8 cellular contexts compared by ENCODE assay signal in the genomic region with DNA sequence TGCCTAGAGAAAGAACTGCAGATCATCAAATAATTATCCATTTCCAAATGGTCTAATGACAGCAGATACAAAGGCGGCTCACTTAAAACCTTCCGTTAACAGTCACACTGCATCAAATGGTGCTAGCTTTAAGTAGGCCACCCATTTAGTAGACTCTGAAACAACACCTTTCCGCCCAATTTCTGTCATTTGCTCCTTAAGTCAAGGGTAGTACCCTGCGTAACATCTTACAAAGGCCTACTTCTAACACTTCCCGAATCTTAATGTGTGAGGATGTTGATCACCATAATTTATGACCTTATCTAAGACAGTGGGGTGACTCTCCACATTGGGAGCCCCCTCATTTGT. TPM values are rescaled to one million over a fixed set of nuclear protein-coding genes. Genes with fewer than 3 reads are reported as not detected.
DNase-seq lines count a peak whose midpoint lies in the region; ATAC-seq and TF ChIP-seq lines count a peak whose summit lies in the region.

No MANE protein-coding gene starts in this region.

- in situ Hi-C loops in KBM-7 (cut with MboI; ENCODE audit: low pct_unique_long_range_greater_than_20kb, low sequenced_read_pairs): no loop called here

- intact Hi-C loops in adrenal gland (cut with DNase I) (no loop called here), tibial artery (cut with DNase I; ENCODE audit: low total_unique reads) (no loop called here)

- H3K27ac ChIP-seq in adrenal gland: peak overlapping the region in 4 of 5 donors; percentile 76 to 93 (median 88)
- H3K27ac ChIP-seq in liver (ENCODE audit: low read depth in 1 of 2, low read length in 2 of 2): peak overlapping the region; percentile 90 to 96
- H3K27ac ChIP-seq in tibial artery: no peak overlapping the region

- TF ChIP-seq POLR2A in adrenal gland (IDR thresholded peaks at IDR 0.05): no peak

- H3K36me3 ChIP-seq in adrenal gland (replicated peaks in 1 of 2) (no peaks in the 10 kb centered on the region), liver (ENCODE audit: control insufficient read depth in 4 of 4, insufficient read depth in 3 of 4, low read depth in 1 of 4, low read length in 3 of 4) (no peaks in the 10 kb centered on the region), tibial artery (no peaks in the 10 kb centered on the region)

- no peak for TF ChIP-seq CTCF in adrenal gland (IDR thresholded peaks at IDR 0.05)
- no peak for TF ChIP-seq CTCF in liver (IDR thresholded peaks at IDR 0.05; ENCODE audit: low read depth, low read length, missing input control)
- no peak for TF ChIP-seq CTCF in tibial artery (IDR thresholded peaks at IDR 0.05)
- TF ChIP-seq CTCF in GM10248 (IDR thresholded peaks at IDR 0.05; ENCODE audit: control extremely low read depth, extremely low read depth, low read depth, missing control alignments): no peak

- ATAC-seq in GM18873 (IDR thresholded peaks at IDR 0.05; ENCODE audit: low FRiP score, unreplicated experiment): no peak

- peak overlapping the region; percentile 79 for H3K4me3 Mint-ChIP-seq in activated T-cell treated with anti-CD3 and anti-CD28 coated beads, Interleukin-2, amount 50 U/mL, for 24 hours

- peaks cover 6 to 15% of the 10 kb centered on the region in 2 donors for H3K4me1 ChIP-seq in adrenal gland (replicated peaks in 1 of 2)
- peaks cover 3 to 24% (median 8%) of the 10 kb centered on the region in 4 donors for H3K4me1 ChIP-seq in liver (ENCODE audit: control insufficient read depth in 4 of 4, insufficient read depth in 4 of 4, low read length in 3 of 4)
- peaks cover 0 to 14% (median 8%) of the 10 kb centered on the region in 4 donors for H3K4me1 ChIP-seq in tibial artery

- WGBS in adrenal gland, 4 donors: 79 to 86% (median 86%) methylated on average over 5 of the region's 5 CpGs
- WGBS in liver: 82% methylated on average over 5 of the region's 5 CpGs

- H3K36me3 Mint-ChIP-seq in activated T-cell treated with anti-CD3 and anti-CD28 coated beads, Interleukin-2, amount 50 U/mL, for 24 hours (ENCODE audit: low read depth): no peaks in the 10 kb centered on the region

- H3K4me3 ChIP-seq in adrenal gland: peak overlapping the region in 2 of 4 donors; percentile 56 to 99
- peak overlapping the region; percentile 47 to 100 (median 87) for H3K4me3 ChIP-seq in liver (ENCODE audit: low read depth in 1 of 3, low read length in 3 of 3)
- H3K4me3 ChIP-seq in tibial artery: peak overlapping the region; percentile 63 to 71

- CTCF ChIA-PET in GM10248 (lab: Yijun Ruan, JAX): no interaction called here

- H3K9me3 ChIP-seq in adrenal gland (replicated peaks in 1 of 3): no peaks in the 10 kb centered on the region
- H3K9me3 ChIP-seq in liver (ENCODE audit: control insufficient read depth in 4 of 4, low read length in 3 of 4): no peaks in the 10 kb centered on the region
- H3K9me3 ChIP-seq in tibial artery: no peaks in the 10 kb centered on the region

- DNase-seq in activated T-cell treated with anti-CD3 and anti-CD28 coated beads, Interleukin-2, amount 50 U/mL, for 24 hours: no peak
- DNase-seq in activated T-cell treated with anti-CD3 and anti-CD28 coated beads, Interleukin-2, amount 50 U/mL, for 1 hour: no peak
- no peak for DNase-seq in adrenal gland
- DNase-seq in tibial artery: no peak
- no peak for DNase-seq in KBM-7
- no peak for DNase-seq in GM10248 (ENCODE audit: extremely low spot score)

- no peaks in the 10 kb centered on the region for H3K27me3 ChIP-seq in adrenal gland
- H3K27me3 ChIP-seq in liver (ENCODE audit: control insufficient read depth in 4 of 4, insufficient read depth in 4 of 4, low read length in 3 of 4): no peaks in the 10 kb centered on the region
- H3K27me3 ChIP-seq in tibial artery: no peaks in the 10 kb centered on the region

- POLR2A ChIA-PET in GM10248 (lab: Yijun Ruan, JAX): no interaction called here

- TF ChIP-seq RAD21 in liver (IDR thresholded peaks at IDR 0.05): no peak

- H3K4me1 Mint-ChIP-seq in activated T-cell treated with anti-CD3 and anti-CD28 coated beads, Interleukin-2, amount 50 U/mL, for 24 hours (ENCODE audit: low read depth): peaks cover 26% of the 10 kb centered on the region

- H3K9me3 Mint-ChIP-seq in activated T-cell treated with anti-CD3 and anti-CD28 coated beads, Interleukin-2, amount 50 U/mL, for 24 hours: no peaks in the 10 kb centered on the region

- H3K9ac ChIP-seq in liver (ENCODE audit: low read depth in 1 of 2, low read length in 2 of 2): peak overlapping the region; percentile 21 to 44

- peak overlapping the region; percentile 58 for H3K27ac Mint-ChIP-seq in activated T-cell treated with anti-CD3 and anti-CD28 coated beads, Interleukin-2, amount 50 U/mL, for 24 hours

- peaks cover 8% of the 10 kb centered on the region for H3K27me3 Mint-ChIP-seq in activated T-cell treated with anti-CD3 and anti-CD28 coated beads, Interleukin-2, amount 50 U/mL, for 24 hours

TF ChIP-seq in liver, 16 proteins besides CTCF, POLR2A, EP300 and RAD21:
- no peak for TF ChIP-seq FOXA2 (IDR thresholded peaks at IDR 0.05)
- TF ChIP-seq, protein P1, sequence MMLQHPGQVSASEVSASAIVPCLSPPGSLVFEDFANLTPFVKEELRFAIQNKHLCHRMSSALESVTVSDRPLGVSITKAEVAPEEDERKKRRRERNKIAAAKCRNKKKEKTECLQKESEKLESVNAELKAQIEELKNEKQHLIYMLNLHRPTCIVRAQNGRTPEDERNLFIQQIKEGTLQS (IDR thresholded peaks at IDR 0.05): no peak
- no peak for TF ChIP-seq JUND (IDR thresholded peaks at IDR 0.05)
- TF ChIP-seq, protein P2, sequence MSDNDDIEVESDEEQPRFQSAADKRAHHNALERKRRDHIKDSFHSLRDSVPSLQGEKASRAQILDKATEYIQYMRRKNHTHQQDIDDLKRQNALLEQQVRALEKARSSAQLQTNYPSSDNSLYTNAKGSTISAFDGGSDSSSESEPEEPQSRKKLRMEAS (IDR thresholded peaks at IDR 0.05): peak; percentile 3

RNA-seq across cellular contexts. Expression of a gene that starts 0.7 kb away (rescaled TPM):
- total RNA-seq in adrenal gland: 10 to 100 TPM in 7 of 8 donors, 1 to 10 TPM in 1; 9.3 to 35.9 (median 13.7) TPM
- 1 to 10 TPM; 2.5 to 8.3 (median 4.2) TPM for polyA plus RNA-seq in adrenal gland
- 10 to 100 TPM; 21.3 to 39.2 TPM for total RNA-seq in liver
- polyA plus RNA-seq in liver: 10 to 100 TPM in 1 of 2 donors, 1 to 10 TPM in 1; 8.1 to 12.5 TPM

Comparison
In these comparisons a context has a peak if more than half of its experiments do, and no peak if none do; other contexts are left out.
1. H3K27ac ChIP-seq: peak in adrenal gland (4 of 5) and liver (2 of 2); none in tibial artery (0 of 2).